ENCODE assay signal across 20 cellular contexts in the genomic region with DNA sequence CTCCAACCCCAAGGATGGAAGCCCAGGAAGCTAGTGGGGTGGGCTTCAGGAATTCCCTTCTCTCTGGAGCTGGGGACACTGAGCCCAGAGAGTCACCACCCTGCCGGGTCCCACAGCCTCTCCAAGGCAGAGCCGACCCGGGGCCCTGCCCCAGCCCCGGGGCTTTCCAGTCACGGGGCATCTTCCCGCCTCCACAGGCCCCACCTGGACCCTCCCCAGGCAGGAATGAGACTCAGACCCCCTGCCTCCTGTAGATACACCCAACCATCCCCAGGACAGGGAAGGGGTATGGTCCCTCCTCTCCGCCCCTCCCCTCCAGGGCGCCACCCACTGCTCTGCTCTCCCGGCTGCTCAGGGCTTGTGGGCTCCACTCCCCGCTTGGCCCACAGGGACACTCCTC. TPM values are rescaled to one million over a fixed set of nuclear protein-coding genes. Genes with fewer than 3 reads are reported as not detected.
DNase-seq lines count a peak whose midpoint lies in the region; ATAC-seq, FAIRE-seq and TF ChIP-seq lines count a peak whose summit lies in the region.
"Had no signal": no experiment of that assay in that cellular context is flagged by ENCODE, and none has a peak within 500 bp of the region (broad histone marks: within the 10 kb centered on the region; RNA-seq: fewer than 3 reads in every experiment).

No MANE protein-coding gene starts in this region.

- POLR2A ChIA-PET in activated CD4-positive, alpha-beta memory T cell treated with anti-CD3 and anti-CD28 coated beads for 36 hours (lab: Charles Lee), result no interaction called here

- H3K4me3 Mint-ChIP-seq in H9 (no peak overlapping the region), astrocyte (ENCODE audit: unreplicated experiment) (no peak overlapping the region)
- no peak overlapping the region for H3K4me3 Mint-ChIP-seq in stimulated activated naive B cell treated with anti-CD40 and anti-IgM and Interleukin-4, amounts not matched to agents 10 μg/mL and 1 μg/mL and 100 μg/mL, for 72 hours
- no peak overlapping the region for H3K4me3 Mint-ChIP-seq in activated CD4-positive, alpha-beta memory T cell treated with anti-CD3 and anti-CD28 coated beads for 36 hours
- H3K4me3 Mint-ChIP-seq: CD4-positive, alpha-beta T cell had no signal

- no peak overlapping the region for H3K18ac ChIP-seq in H9 (ENCODE audit: insufficient read length, low read depth, low read length)

- H3K9ac ChIP-seq in BLaER1 (no peak overlapping the region), H9 (ENCODE audit: extremely low read depth, insufficient read length, low read length) (no peak overlapping the region), astrocyte (ENCODE audit: low read length) (no peak overlapping the region)

- H3K14ac ChIP-seq in H9 (ENCODE audit: insufficient read depth, low read length), result peak overlapping the region; percentile 28

- H3K27ac Mint-ChIP-seq in H9 (peak overlapping the region in 1 of 3 experiments; percentile 40; a peak in 1 of 7 replicates), astrocyte (ENCODE audit: unreplicated experiment) (peak overlapping the region; percentile 47)
- H3K27ac Mint-ChIP-seq in stimulated activated naive B cell treated with anti-CD40 and anti-IgM and Interleukin-4, amounts not matched to agents 10 μg/mL and 1 μg/mL and 100 μg/mL, for 72 hours, result peak overlapping the region; percentile 26
- no peak overlapping the region for H3K27ac Mint-ChIP-seq in activated CD4-positive, alpha-beta memory T cell treated with anti-CD3 and anti-CD28 coated beads for 36 hours
- H3K27ac Mint-ChIP-seq: CD4-positive, alpha-beta T cell had no signal

- no peak overlapping the region for H2BK120ac ChIP-seq in H9 (ENCODE audit: low read depth, low read length, poor library complexity, severe bottlenecking)

- H3K23ac ChIP-seq in H9 (ENCODE audit: insufficient read length, low read depth, low read length), result no peak overlapping the region

- no peak overlapping the region for H4K8ac ChIP-seq in H9 (replicated peaks; ENCODE audit: insufficient read length, low read depth, low read length)

- CTCF ChIA-PET in activated CD4-positive, alpha-beta memory T cell treated with anti-CD3 and anti-CD28 coated beads for 36 hours (lab: Charles Lee), result no interaction called here

- H3K27me3 Mint-ChIP-seq in H9 (ENCODE audit: low read depth) (no peaks in the 10 kb centered on the region; the same call in 1 of the 2 replicates), astrocyte (ENCODE audit: low read depth, unreplicated experiment) (peaks cover 60% of the 10 kb centered on the region)
- H3K27me3 Mint-ChIP-seq in stimulated activated naive B cell treated with anti-CD40 and anti-IgM and Interleukin-4, amounts not matched to agents 10 μg/mL and 1 μg/mL and 100 μg/mL, for 72 hours, result peaks cover 34 to 51% of the 10 kb centered on the region in 2 donors
- H3K27me3 Mint-ChIP-seq in activated CD4-positive, alpha-beta memory T cell treated with anti-CD3 and anti-CD28 coated beads for 36 hours, result peaks cover 27% of the 10 kb centered on the region

- H2AK5ac ChIP-seq in H9 (ENCODE audit: insufficient read length, low read length), result no peak overlapping the region

- H2BK12ac ChIP-seq in H9 (ENCODE audit: insufficient read length, low read depth, low read length), result no peak overlapping the region

- H3K4me1 Mint-ChIP-seq in H9, result peaks cover 23 to 30% of the 10 kb centered on the region in 2 experiments
- H3K4me1 Mint-ChIP-seq in astrocyte (ENCODE audit: low read depth, unreplicated experiment), result no peaks in the 10 kb centered on the region
- no peaks in the 10 kb centered on the region for H3K4me1 Mint-ChIP-seq in stimulated activated naive B cell treated with anti-CD40 and anti-IgM and Interleukin-4, amounts not matched to agents 10 μg/mL and 1 μg/mL and 100 μg/mL, for 72 hours
- no peaks in the 10 kb centered on the region for H3K4me1 Mint-ChIP-seq in activated CD4-positive, alpha-beta memory T cell treated with anti-CD3 and anti-CD28 coated beads for 36 hours (ENCODE audit: low read depth)

- H3K9me3 Mint-ChIP-seq in H9 (no peaks in the 10 kb centered on the region), astrocyte (ENCODE audit: unreplicated experiment) (no peaks in the 10 kb centered on the region)
- no peaks in the 10 kb centered on the region for H3K9me3 Mint-ChIP-seq in stimulated activated naive B cell treated with anti-CD40 and anti-IgM and Interleukin-4, amounts not matched to agents 10 μg/mL and 1 μg/mL and 100 μg/mL, for 72 hours
- H3K9me3 Mint-ChIP-seq in activated CD4-positive, alpha-beta memory T cell treated with anti-CD3 and anti-CD28 coated beads for 36 hours, result no peaks in the 10 kb centered on the region
- H3K9me3 Mint-ChIP-seq: CD4-positive, alpha-beta T cell had no signal

- H3K4me3 ChIP-seq in BLaER1 (no peak overlapping the region), astrocyte (ENCODE audit: insufficient read depth, low read depth, low read length) (no peak overlapping the region)

- DNase-seq in H9, result no peak
- no peak for DNase-seq in astrocyte (ENCODE audit: low read depth)
- DNase-seq in stimulated activated naive B cell treated with anti-CD40 and anti-IgM and Interleukin-4, amounts not matched to agents 10 μg/mL and 1 μg/mL and 100 μg/mL, for 72 hours, result no peak
- no peak for DNase-seq in NCI-H1105 (lab: John Stamatoyannopoulos, UW)
- DNase-seq in activated CD4-positive, alpha-beta memory T cell treated with anti-CD3 and anti-CD28 coated beads for 36 hours, result no peak
- DNase-seq: 8988T; ACHN; BE2C; Caco-2; CD4-positive, alpha-beta T cell; GDM1; GOT3; H7 had no signal

- H3K79me2 ChIP-seq in H9 (ENCODE audit: insufficient read depth, low read length), result no peaks in the 10 kb centered on the region
- no peaks in the 10 kb centered on the region for H3K79me2 ChIP-seq in astrocyte (ENCODE audit: insufficient read depth, low read length)

- H3K4me2 ChIP-seq in BLaER1 (peak overlapping the region; percentile 48), H9 (ENCODE audit: insufficient read depth, insufficient read length, low read length) (no peak overlapping the region), astrocyte (ENCODE audit: low read length) (no peak overlapping the region)

- H3K36me3 ChIP-seq in BLaER1, result no peaks in the 10 kb centered on the region
- no peaks in the 10 kb centered on the region for H3K36me3 ChIP-seq in astrocyte (ENCODE audit: insufficient read depth, low read length)
- H3K36me3 ChIP-seq: BE2C had no signal

- no peak overlapping the region for H2BK5ac ChIP-seq in H9 (ENCODE audit: insufficient read length, low read length)

- H4K20me1 ChIP-seq in BLaER1 (0 out of 2 replicates have a peak, but pooled peaks cover 6% of the 10 kb centered on the region), H9 (ENCODE audit: control insufficient read depth, insufficient read depth, insufficient read length) (peaks cover 2% of the 10 kb centered on the region), astrocyte (ENCODE audit: insufficient read depth, low read length) (no peaks in the 10 kb centered on the region)

- no peaks in the 10 kb centered on the region for H3K79me1 ChIP-seq in H9 (ENCODE audit: insufficient read depth, low read depth, low read length, poor library complexity, severe bottlenecking)

- no peak for ATAC-seq in stimulated activated naive B cell treated with anti-CD40 and anti-IgM and Interleukin-4, amounts not matched to agents 10 μg/mL and 1 μg/mL and 100 μg/mL, for 72 hours (replicated peaks)
- ATAC-seq in HG03135 (IDR thresholded peaks at IDR 0.05; ENCODE audit: unreplicated experiment), result no peak

- peaks cover 40% of the 10 kb centered on the region for H3K4me1 ChIP-seq in BLaER1
- no peaks in the 10 kb centered on the region; the same call in 1 of the 2 replicates for H3K4me1 ChIP-seq in H9 (ENCODE audit: insufficient read depth, low read length)
- H3K4me1 ChIP-seq in astrocyte (ENCODE audit: insufficient read depth, low read length), result no peaks in the 10 kb centered on the region
- H3K4me1 ChIP-seq: BE2C, Caco-2 had no signal

- no peak overlapping the region for H4K5ac ChIP-seq in H9 (ENCODE audit: insufficient read length, low read depth, low read length)

- no peak overlapping the region for H2BK20ac ChIP-seq in H9 (ENCODE audit: low read depth, low read length, poor library complexity, severe bottlenecking)

- H3K9me3 ChIP-seq in BLaER1 (no peaks in the 10 kb centered on the region), H9 (ENCODE audit: control insufficient read depth, low read depth, low read length) (no peaks in the 10 kb centered on the region), astrocyte (ENCODE audit: insufficient read depth, low read depth, low read length) (no peaks in the 10 kb centered on the region)
- H3K9me3 ChIP-seq: BE2C, Caco-2 had no signal

- H3K36me3 Mint-ChIP-seq in H9 (ENCODE audit: insufficient read depth in 1 of 3, low read depth in 3 of 3) (peaks cover 0 to 1% (median 0%) of the 10 kb centered on the region in 3 experiments; a peak in 2 of 7 replicates), astrocyte (ENCODE audit: low read depth, unreplicated experiment) (no peaks in the 10 kb centered on the region)
- peaks cover 0 to 2% of the 10 kb centered on the region in 2 donors for H3K36me3 Mint-ChIP-seq in stimulated activated naive B cell treated with anti-CD40 and anti-IgM and Interleukin-4, amounts not matched to agents 10 μg/mL and 1 μg/mL and 100 μg/mL, for 72 hours
- H3K36me3 Mint-ChIP-seq in activated CD4-positive, alpha-beta memory T cell treated with anti-CD3 and anti-CD28 coated beads for 36 hours, result no peaks in the 10 kb centered on the region

- TF ChIP-seq CTCF in H9 (conservative IDR thresholded peaks at IDR 0.05) (no peak), astrocyte (IDR thresholded peaks at IDR 0.05; ENCODE audit: insufficient read depth, low read depth, low read length) (no peak)

- H3K23me2 ChIP-seq in H9 (ENCODE audit: insufficient read length, low read depth, low read length, poor library complexity, severe bottlenecking), result no peaks in the 10 kb centered on the region

- no CpG with 5 or more reads among the region's 10 CpGs for WGBS in H9 (ENCODE audit: extremely low coverage, insufficient read length, low lambda C conversion rate)

- FAIRE-seq in astrocyte (lab: Jason Lieb, UNC), result no peak
- FAIRE-seq: D721Med, GM12892, GM18507 had no signal

- H3T11ph ChIP-seq in H9 (ENCODE audit: low read length), result no peak overlapping the region

- no peak overlapping the region for H2BK15ac ChIP-seq in H9 (ENCODE audit: low read depth, low read length)

- H3K27me3 ChIP-seq in BLaER1 (no peaks in the 10 kb centered on the region), H9 (ENCODE audit: insufficient read depth, low read length) (no peaks in the 10 kb centered on the region), astrocyte (ENCODE audit: insufficient read depth, low read length) (peaks cover 20% of the 10 kb centered on the region)
- H3K27me3 ChIP-seq: BE2C had no signal

- no peak overlapping the region for H3K4ac ChIP-seq in H9 (ENCODE audit: low read depth, low read length)

- H3K56ac ChIP-seq in H9 (ENCODE audit: insufficient read length, low read depth, low read length), result no peak overlapping the region

- intact Hi-C loops in activated CD4-positive, alpha-beta memory T cell treated with anti-CD3 and anti-CD28 coated beads for 36 hours (cut with micrococcal nuclease), result no loop called here

- H4K91ac ChIP-seq in H9 (ENCODE audit: insufficient read length, low read depth, low read length), result no peak overlapping the region

- H3K27ac ChIP-seq in BLaER1 (0 out of 2 replicates have a peak overlapping the region, but pooled peaks have one; percentile 4), H9 (ENCODE audit: insufficient read length, low read depth, low read length) (no peak overlapping the region), astrocyte (ENCODE audit: low read depth, low read length) (no peak overlapping the region)
- H3K27ac ChIP-seq: C4-2B had no signal

- H2AFZ ChIP-seq in H9 (ENCODE audit: low read length) (no peak overlapping the region), astrocyte (ENCODE audit: low read depth, low read length) (no peak overlapping the region)

RNA-seq across cellular contexts. Expression of gene GRM4, which starts 53.3 kb away (rescaled TPM):
- total RNA-seq in H9 (2021), result 5.3 and 5.6 TPM in 2 replicates
- 0.30 and 0.34 TPM in 2 replicates for total RNA-seq in astrocyte
- total RNA-seq in activated CD4-positive, alpha-beta memory T cell treated with anti-CD3 and anti-CD28 coated beads for 36 hours, result under 1 TPM in 1 of 2 experiments, not detected in 1; 0.05 TPM
- total RNA-seq: HT-29 had no signal
